In genomic region chr5:178338126-178338749, GRCh38 we compare ENCODE assay signal across 19 cellular contexts.
DNase-seq lines count a peak whose midpoint lies in the region; ATAC-seq and TF ChIP-seq lines count a peak whose summit lies in the region.
"Had no signal": no experiment of that assay in that cellular context is flagged by ENCODE, and none has a peak within 500 bp of the region (broad histone marks: within the 10 kb centered on the region; RNA-seq: fewer than 3 reads in every experiment).

No MANE protein-coding gene starts in this region.

- DNase-seq in MCF 10A (ENCODE audit: unreplicated experiment): no peak
- DNase-seq in mammary epithelial cell: no peak
- no peak for DNase-seq in HL-60 (ENCODE audit: low read depth in 1 of 2, low spot score in 1 of 2)
- DNase-seq in right lobe of liver: peak; percentile 83 to 91 (median 88)
- DNase-seq in sigmoid colon: peak; percentile 40
- DNase-seq in GM23338 (ENCODE audit: low spot score): no peak
- DNase-seq: CD8-positive, alpha-beta memory T cell; DMS53; EL; HCEC 1CT; KBM-7; MV-4-11; NCI-H226; NCI-H524 treated with DMSO at 0.1 percent for 48 hours; PC-9 had no signal

- H3F3A ChIP-seq in GM23338 (replicated peaks; ENCODE audit: low read depth): no peaks in the 10 kb centered on the region

- no peaks in the 10 kb centered on the region for H3K4me1 ChIP-seq in mammary epithelial cell (ENCODE audit: insufficient read depth, low read length)
- peaks cover 0 to 49% (median 19%) of the 10 kb centered on the region in 4 donors for H3K4me1 ChIP-seq in right lobe of liver
- no peaks in the 10 kb centered on the region for H3K4me1 ChIP-seq in sigmoid colon
- H3K4me1 ChIP-seq in GM23338 (ENCODE audit: insufficient read depth): no peaks in the 10 kb centered on the region
- H3K4me1 ChIP-seq: SJSA1 had no signal

- H3K9me3 ChIP-seq in mammary epithelial cell (replicated peaks; ENCODE audit: insufficient read depth, low read length) (peaks cover 23% of the 10 kb centered on the region), right lobe of liver (no peaks in the 10 kb centered on the region), sigmoid colon (no peaks in the 10 kb centered on the region)

- ATAC-seq in right lobe of liver (peak; percentile 74 to 84 (median 82)), HG03025 (IDR thresholded peaks at IDR 0.05; ENCODE audit: low FRiP score, unreplicated experiment) (no peak), HG02610 (IDR thresholded peaks at IDR 0.05; ENCODE audit: unreplicated experiment) (no peak), GM23338 (no peak; the same call in 2 of the 3 replicates)
- ATAC-seq: GM12878 had no signal

- H4K20me1 ChIP-seq in mammary epithelial cell (ENCODE audit: insufficient read depth, low read length) (no peaks in the 10 kb centered on the region), GM23338 (replicated peaks; ENCODE audit: insufficient read depth) (no peaks in the 10 kb centered on the region)

- intact Hi-C loops in MCF 10A (cut with micrococcal nuclease) (no loop called here), mammary epithelial cell (cut with micrococcal nuclease) (no loop called here), right lobe of liver (cut with DNase I) (no loop called here), sigmoid colon (cut with DNase I) (no loop called here)

- H3K27ac ChIP-seq in mammary epithelial cell (ENCODE audit: insufficient read depth, low read depth, low read length): no peak overlapping the region
- peak overlapping the region; percentile 17; the same call in 1 of the 2 replicates for H3K27ac ChIP-seq in HL-60 (replicated peaks)
- peak overlapping the region; percentile 47 to 74 (median 50) for H3K27ac ChIP-seq in right lobe of liver
- H3K27ac ChIP-seq in sigmoid colon: no peak overlapping the region
- H3K27ac ChIP-seq in GM23338 (ENCODE audit: low read depth): no peak overlapping the region
- H3K27ac ChIP-seq: PC-9, SJSA1 had no signal

- H3K4me1 Mint-ChIP-seq in MCF 10A (ENCODE audit: insufficient read depth, unreplicated experiment) (peaks cover 18% of the 10 kb centered on the region), GM23338 (peaks cover 13% of the 10 kb centered on the region)
- H3K4me1 Mint-ChIP-seq: CD8-positive, alpha-beta memory T cell had no signal

- TF ChIP-seq EP300 in sigmoid colon (IDR thresholded peaks at IDR 0.05): no peak

- H3K4me3 ChIP-seq in mammary epithelial cell (replicated peaks in 1 of 3; ENCODE audit: insufficient read depth in 1 of 3, low read depth in 2 of 3, low read length in 3 of 3) (no peak overlapping the region), HL-60 (replicated peaks; ENCODE audit: insufficient read depth, low read length) (no peak overlapping the region), right lobe of liver (peak overlapping the region; percentile 34 to 68 (median 64)), sigmoid colon (no peak overlapping the region), GM23338 (no peak overlapping the region)
- H3K4me3 ChIP-seq: GM12878, PC-9, SJSA1 had no signal

- H3K27me3 Mint-ChIP-seq in MCF 10A (ENCODE audit: insufficient read depth, unreplicated experiment): no peaks in the 10 kb centered on the region
- H3K27me3 Mint-ChIP-seq in GM23338 (ENCODE audit: insufficient read depth, low read depth, poor library complexity): peaks cover 8% of the 10 kb centered on the region

- CTCF ChIA-PET in MCF 10A (lab: Yijun Ruan, JAX): interaction anchor here (0.9 to 1.0 kb wide), 3 partner anchors 47 to 213 kb away, joined by 3 to 4 read pairs (median 3); no protein-coding TSS in a partner anchor
- CTCF ChIA-PET in mammary epithelial cell (lab: Charles Lee; ENCODE audit: low non-redundant PET): no interaction called here

- dilution Hi-C loops in mammary epithelial cell (cut with HindIII; ENCODE audit: low sequenced_read_pairs): no loop called here

- TF ChIP-seq POLR2A in right lobe of liver (IDR thresholded peaks at IDR 0.05) (peak; percentile 59), sigmoid colon (IDR thresholded peaks at IDR 0.05) (no peak)

- no peaks in the 10 kb centered on the region for H3K27me3 ChIP-seq in mammary epithelial cell (ENCODE audit: insufficient read depth, low read length)
- no peaks in the 10 kb centered on the region for H3K27me3 ChIP-seq in HL-60 (ENCODE audit: insufficient read depth, poor library complexity, severe bottlenecking)
- no peaks in the 10 kb centered on the region for H3K27me3 ChIP-seq in right lobe of liver
- peaks cover 0 to 10% (median 4%) of the 10 kb centered on the region in 3 donors for H3K27me3 ChIP-seq in sigmoid colon
- no peaks in the 10 kb centered on the region for H3K27me3 ChIP-seq in GM23338 (ENCODE audit: insufficient read depth)
- H3K27me3 ChIP-seq: SJSA1 had no signal

- H3K9me2 ChIP-seq in GM23338 (ENCODE audit: insufficient read depth): no peaks in the 10 kb centered on the region

- no TSS peak for BruUV-seq in MCF 10A (replicated peaks; lab: Mats Ljungman, UMichigan)
- no TSS peak for BruUV-seq in mammary epithelial cell (replicated peaks; lab: Mats Ljungman, UMichigan)

- in situ Hi-C loops in mammary epithelial cell (cut with MboI; ENCODE audit: low sequenced_read_pairs in 2 of 2): no loop called here

- POLR2A ChIA-PET in MCF 10A (lab: Yijun Ruan, JAX): interaction anchor here (0.5 to 1.1 kb wide), 5 partner anchors 37 to 938 kb away, joined by 3 to 5 read pairs (median 3); no protein-coding TSS in a partner anchor

- TF ChIP-seq CTCF in MCF 10A (IDR thresholded peaks at IDR 0.05; ENCODE audit: unreplicated experiment) (no peak), mammary epithelial cell (conservative IDR thresholded peaks at IDR 0.05 in 1 of 2, IDR thresholded peaks at IDR 0.05 in 1 of 2; ENCODE audit: extremely low read depth in 1 of 2, insufficient read depth in 1 of 2, low read depth in 1 of 2, low read length in 2 of 2) (no peak), HL-60 (IDR thresholded peaks at IDR 0.05; ENCODE audit: insufficient read depth, low read length) (no peak), right lobe of liver (IDR thresholded peaks at IDR 0.05) (no peak), sigmoid colon (IDR thresholded peaks at IDR 0.05) (no peak), GM23338 (conservative IDR thresholded peaks at IDR 0.05; ENCODE audit: low read depth in 2 of 2) (no peak)

- H3K9me3 Mint-ChIP-seq in MCF 10A (ENCODE audit: unreplicated experiment) (no peaks in the 10 kb centered on the region), GM23338 (no peaks in the 10 kb centered on the region)
- H3K9me3 Mint-ChIP-seq: CD8-positive, alpha-beta memory T cell had no signal

- H3K27ac Mint-ChIP-seq in MCF 10A (ENCODE audit: low read depth, unreplicated experiment): peak overlapping the region; percentile 35
- no peak overlapping the region for H3K27ac Mint-ChIP-seq in GM23338
- H3K27ac Mint-ChIP-seq: CD8-positive, alpha-beta memory T cell had no signal

- H3K4me3 Mint-ChIP-seq in MCF 10A (ENCODE audit: unreplicated experiment): no peak overlapping the region
- no peak overlapping the region for H3K4me3 Mint-ChIP-seq in GM23338
- H3K4me3 Mint-ChIP-seq: CD8-positive, alpha-beta memory T cell had no signal

- H2AFZ ChIP-seq in mammary epithelial cell (ENCODE audit: low read depth, low read length) (no peak overlapping the region), GM23338 (no peak overlapping the region)
- H2AFZ ChIP-seq: PC-9 had no signal

- WGBS in mammary epithelial cell (ENCODE audit: low coverage, missing lambda C conversion rate): 67% methylated on average over 8 of the region's 11 CpGs
- 47% methylated on average over 2 of the region's 11 CpGs for WGBS in right lobe of liver (ENCODE audit: insufficient coverage, low coverage, low lambda C conversion rate, missing lambda C conversion rate)
- WGBS in sigmoid colon, 2 donors: 82 to 89% methylated on average over 11 of the region's 11 CpGs

- H3K79me2 ChIP-seq in mammary epithelial cell (ENCODE audit: insufficient read depth, low read length): no peaks in the 10 kb centered on the region
- H3K79me2 ChIP-seq in GM23338 (replicated peaks; ENCODE audit: insufficient read depth): no peaks in the 10 kb centered on the region

- no peak overlapping the region for H3K9ac ChIP-seq in mammary epithelial cell (ENCODE audit: insufficient read depth, low read length)

- no peak overlapping the region for H3K4me2 ChIP-seq in mammary epithelial cell (ENCODE audit: insufficient read depth, low read depth, low read length)
- H3K4me2 ChIP-seq in GM23338: no peak overlapping the region
- H3K4me2 ChIP-seq: PC-9 had no signal

- H3K36me3 ChIP-seq in mammary epithelial cell (ENCODE audit: insufficient read depth, low read length) (no peaks in the 10 kb centered on the region), right lobe of liver (no peaks in the 10 kb centered on the region), sigmoid colon (no peaks in the 10 kb centered on the region), GM23338 (ENCODE audit: insufficient read depth) (no peaks in the 10 kb centered on the region)
- H3K36me3 ChIP-seq: SJSA1 had no signal

- H3K36me3 Mint-ChIP-seq in MCF 10A (ENCODE audit: insufficient read depth, unreplicated experiment) (peaks cover 4% of the 10 kb centered on the region), GM23338 (ENCODE audit: low read depth) (peaks cover 3% of the 10 kb centered on the region; the same call in 1 of the 3 replicates)
- H3K36me3 Mint-ChIP-seq: CD8-positive, alpha-beta memory T cell had no signal

TF ChIP-seq in GM23338, 12 proteins besides CTCF, POLR2A, EP300 and RAD21 (continues in another document):
- TF ChIP-seq JUNB (IDR thresholded peaks at IDR 0.05; ENCODE audit: unreplicated experiment): no peak
- TF ChIP-seq REST (IDR thresholded peaks at IDR 0.05; ENCODE audit: unreplicated experiment): no peak

Comparison
In these comparisons a context has a peak if more than half of its experiments do, and no peak if none do; other contexts are left out.
1. DNase-seq: peak in right lobe of liver (3 of 3) and sigmoid colon (single experiment); none in MCF 10A (single experiment), mammary epithelial cell (single experiment), HL-60 (0 of 2) and GM23338 (single experiment).
2. H3K27ac ChIP-seq: peak in HL-60 (single experiment) and right lobe of liver (3 of 3); none in mammary epithelial cell (single experiment), sigmoid colon (0 of 4) and GM23338 (single experiment).
3. H3K4me3 ChIP-seq: peak in right lobe of liver (3 of 3); none in mammary epithelial cell (0 of 3), HL-60 (single experiment), sigmoid colon (0 of 4) and GM23338 (single experiment).
4. ATAC-seq: peak in right lobe of liver (4 of 4); none in HG03025 (single experiment), HG02610 (single experiment) and GM23338 (single experiment).